In genomic region chr18:26657618-26658581, GRCh38 we compare ENCODE assay signal across 8 cellular contexts.
DNase-seq lines count a peak whose midpoint lies in the region; ATAC-seq, FAIRE-seq and TF ChIP-seq lines count a peak whose summit lies in the region.

No MANE protein-coding gene starts in this region.

- CTCF ChIA-PET in activated CD4-positive, alpha-beta memory T cell treated with anti-CD3 and anti-CD28 coated beads for 36 hours (lab: Charles Lee) = no interaction called here

- H3K27ac ChIP-seq in kidney (ENCODE audit: low read depth in 2 of 2, low read length in 2 of 2) = peak overlapping the region; percentile 22 to 89
- H3K27ac ChIP-seq in substantia nigra (ENCODE audit: low read depth, low read length, poor library complexity, severe bottlenecking) = peak overlapping the region; percentile 86

- peaks cover 50% of the 10 kb centered on the region for H3K27me3 Mint-ChIP-seq in activated CD4-positive, alpha-beta memory T cell treated with anti-CD3 and anti-CD28 coated beads for 36 hours

- ATAC-seq in GM18502 (IDR thresholded peaks at IDR 0.05; ENCODE audit: poor library complexity, unreplicated experiment) (no peak), HG02970 (IDR thresholded peaks at IDR 0.05; ENCODE audit: low FRiP score, unreplicated experiment) (no peak)

- H3K9ac ChIP-seq in kidney (ENCODE audit: low read length in 2 of 2) = peak overlapping the region; percentile 54 to 79

- H3K36me3 Mint-ChIP-seq in activated CD4-positive, alpha-beta memory T cell treated with anti-CD3 and anti-CD28 coated beads for 36 hours = no peaks in the 10 kb centered on the region

- H3K4me1 ChIP-seq in kidney (ENCODE audit: control insufficient read depth in 1 of 2, insufficient read depth in 1 of 2, low read depth in 1 of 2, low read length in 2 of 2) = peaks cover 6 to 9% of the 10 kb centered on the region in 2 donors

- peak overlapping the region; percentile 61 for H3K4me3 Mint-ChIP-seq in activated CD4-positive, alpha-beta memory T cell treated with anti-CD3 and anti-CD28 coated beads for 36 hours

- intact Hi-C loops in activated CD4-positive, alpha-beta memory T cell treated with anti-CD3 and anti-CD28 coated beads for 36 hours (cut with micrococcal nuclease) = loop anchor here (5.0 to 10.0 kb wide), 2 partner anchors 106 to 353 kb away; no protein-coding TSS in a partner anchor
- intact Hi-C loops in kidney (cut with DNase I) = no loop called here

- H3K9me3 Mint-ChIP-seq in activated CD4-positive, alpha-beta memory T cell treated with anti-CD3 and anti-CD28 coated beads for 36 hours = no peaks in the 10 kb centered on the region

- POLR2A ChIA-PET in activated CD4-positive, alpha-beta memory T cell treated with anti-CD3 and anti-CD28 coated beads for 36 hours (lab: Charles Lee) = no interaction called here

- no peaks in the 10 kb centered on the region for H3K9me3 ChIP-seq in kidney (ENCODE audit: control insufficient read depth in 1 of 2, low read length in 2 of 2)

- H3K36me3 ChIP-seq in kidney (ENCODE audit: control insufficient read depth in 1 of 2, insufficient read depth in 2 of 2, low read length in 2 of 2) = no peaks in the 10 kb centered on the region

- peak overlapping the region; percentile 63 to 94 for H3K4me3 ChIP-seq in kidney (ENCODE audit: low read length in 2 of 2)

- FAIRE-seq in kidney (lab: Jason Lieb, UNC) = no peak

- no peak overlapping the region for H3K27ac Mint-ChIP-seq in activated CD4-positive, alpha-beta memory T cell treated with anti-CD3 and anti-CD28 coated beads for 36 hours

- no peak for TF ChIP-seq CTCF in kidney (IDR thresholded peaks at IDR 0.05; ENCODE audit: borderline replicate concordance, extremely low read depth, insufficient read depth)

- H3K4me1 Mint-ChIP-seq in activated CD4-positive, alpha-beta memory T cell treated with anti-CD3 and anti-CD28 coated beads for 36 hours (ENCODE audit: low read depth) = peaks cover 12% of the 10 kb centered on the region

- DNase-seq in NCI-H510A treated with DMSO at 0.1 percent for 48 hours (lab: John Stamatoyannopoulos, UW) (peak; percentile 9), NCI-H510A (lab: John Stamatoyannopoulos, UW) (no peak), kidney (no peak), substantia nigra (lab: John Stamatoyannopoulos, UW) (peak in 1 of 49 donors; percentile 7), nucleus accumbens (lab: John Stamatoyannopoulos, UW) (no peak)
- no peak for DNase-seq in activated CD4-positive, alpha-beta memory T cell treated with anti-CD3 and anti-CD28 coated beads for 36 hours
